In genomic region chr11:19727246-19727645, GRCh38 we compare ENCODE assay signal across 12 cellular contexts. TPM values are rescaled to one million over a fixed set of nuclear protein-coding genes. Genes with fewer than 3 reads are reported as not detected.
A peak's percentile ranks its signal among the peaks of the same experiment; 100 is the strongest.
DNase-seq lines count a peak whose midpoint lies in the region; ATAC-seq and TF ChIP-seq lines count a peak whose summit lies in the region.
"Had no signal": no experiment of that assay in that cellular context is flagged by ENCODE, and none has a peak within 500 bp of the region (broad histone marks: within the 10 kb centered on the region; RNA-seq: fewer than 3 reads in every experiment).

No MANE protein-coding gene starts in this region.

- H3K27me3 ChIP-seq in lower lobe of right lung (ENCODE audit: low read depth) (no peaks in the 10 kb centered on the region), upper lobe of left lung (no peaks in the 10 kb centered on the region)
- H3K27me3 ChIP-seq: Peyer's patch had no signal

- peak overlapping the region; percentile 21 to 99 (median 60) for H3K27ac Mint-ChIP-seq in brain
- H3K27ac Mint-ChIP-seq: activated naive CD4-positive, alpha-beta T cell treated with anti-CD3 and anti-CD28 coated beads, Interleukin-2, amount 50 U/mL, for 24 hours had no signal

- peak; percentile 44 for DNase-seq in AG09319 (ENCODE audit: extremely low read depth, low read depth)
- peak; percentile 42 for DNase-seq in HFF-Myc (ENCODE audit: extremely low read depth, low read depth)
- no peak for DNase-seq in lower lobe of right lung
- DNase-seq in upper lobe of left lung: no peak
- no peak for DNase-seq in cortex of kidney (lab: John Stamatoyannopoulos, UW)
- DNase-seq: activated CD4-positive, CD25-positive, alpha-beta regulatory T cell treated with anti-CD3 and anti-CD28 coated beads, Interleukin-2, amount 50 U/mL, for 72 hours; Peyer's patch had no signal

- H3K9me3 Mint-ChIP-seq in brain: peaks cover 0 to 4% (median 0%) of the 10 kb centered on the region in 5 experiments
- H3K9me3 Mint-ChIP-seq: activated naive CD4-positive, alpha-beta T cell treated with anti-CD3 and anti-CD28 coated beads, Interleukin-2, amount 50 U/mL, for 24 hours had no signal

- H3K4me1 ChIP-seq in lower lobe of right lung (peaks cover 45% of the 10 kb centered on the region), upper lobe of left lung (peaks cover 10 to 31% (median 22%) of the 10 kb centered on the region in 4 donors)

- H3K36me3 Mint-ChIP-seq in brain: no peaks in the 10 kb centered on the region
- H3K36me3 Mint-ChIP-seq: activated naive CD4-positive, alpha-beta T cell treated with anti-CD3 and anti-CD28 coated beads, Interleukin-2, amount 50 U/mL, for 24 hours had no signal

- H3K27me3 Mint-ChIP-seq in brain: peaks cover 3% of the 10 kb centered on the region
- H3K27me3 Mint-ChIP-seq: activated naive CD4-positive, alpha-beta T cell treated with anti-CD3 and anti-CD28 coated beads, Interleukin-2, amount 50 U/mL, for 24 hours had no signal

- no peak for TF ChIP-seq POLR2A in upper lobe of left lung (IDR thresholded peaks at IDR 0.05)

- ATAC-seq in lower lobe of right lung (no peak), GM19351 (IDR thresholded peaks at IDR 0.05; ENCODE audit: unreplicated experiment) (no peak), GM21529 (IDR thresholded peaks at IDR 0.05; ENCODE audit: unreplicated experiment) (no peak), upper lobe of left lung (ENCODE audit: low FRiP score in 2 of 2) (no peak)
- ATAC-seq: GM12878 had no signal

- TF ChIP-seq CTCF in AG09319 (IDR thresholded peaks at IDR 0.05; ENCODE audit: low read depth, low read length) (no peak), HFF-Myc (IDR thresholded peaks at IDR 0.05; ENCODE audit: low read depth, low read length, missing control alignments) (no peak), brain (conservative IDR thresholded peaks at IDR 0.05) (no peak), lower lobe of right lung (IDR thresholded peaks at IDR 0.05) (no peak), upper lobe of left lung (IDR thresholded peaks at IDR 0.05) (no peak)

- peaks cover 67% of the 10 kb centered on the region for H3K4me1 Mint-ChIP-seq in brain

- H3K27ac ChIP-seq in lower lobe of right lung (peak overlapping the region; percentile 81), upper lobe of left lung (peak overlapping the region in 1 of 4 donors; percentile 65)

- TF ChIP-seq EP300 in upper lobe of left lung (IDR thresholded peaks at IDR 0.05): no peak

- intact Hi-C loops in lower lobe of right lung (cut with DNase I): no loop called here

- H3K36me3 ChIP-seq in lower lobe of right lung (no peaks in the 10 kb centered on the region), upper lobe of left lung (no peaks in the 10 kb centered on the region)
- H3K36me3 ChIP-seq: Peyer's patch had no signal

- peak overlapping the region in 3 of 5 experiments; percentile 9 to 24 (median 11) for H3K4me3 Mint-ChIP-seq in brain
- H3K4me3 Mint-ChIP-seq: activated naive CD4-positive, alpha-beta T cell treated with anti-CD3 and anti-CD28 coated beads, Interleukin-2, amount 50 U/mL, for 24 hours had no signal

- 67 to 100% methylated on average over 1 of the region's 1 CpG for WGBS in upper lobe of left lung, 2 donors

- no peak overlapping the region for H3K4me3 ChIP-seq in HFF-Myc (replicated peaks; ENCODE audit: low read depth, low read length)
- H3K4me3 ChIP-seq in lower lobe of right lung: no peak overlapping the region
- H3K4me3 ChIP-seq in upper lobe of left lung: no peak overlapping the region
- H3K4me3 ChIP-seq: GM12878, Peyer's patch had no signal

- no peaks in the 10 kb centered on the region for H3K9me3 ChIP-seq in lower lobe of right lung
- no peaks in the 10 kb centered on the region for H3K9me3 ChIP-seq in upper lobe of left lung
- H3K9me3 ChIP-seq: Peyer's patch had no signal

RNA-seq across cellular contexts. Expression of gene NAV2, which starts 14.6 kb away (rescaled TPM):
- 5.8 TPM for polyA plus RNA-seq in brain (ENCODE audit: insufficient read depth, low read depth, low replicate concordance)
- total RNA-seq in lower lobe of right lung: 36.9 TPM
- 10 to 100 TPM; 40.5 to 61.4 (median 52.3) TPM for total RNA-seq in upper lobe of left lung

Comparison
In these comparisons a context has a peak if more than half of its experiments do, and no peak if none do; other contexts are left out.
1. DNase-seq: peak in AG09319 (single experiment) and HFF-Myc (single experiment); none in lower lobe of right lung (single experiment), upper lobe of left lung (0 of 2) and cortex of kidney (single experiment).